In genomic region chr11:93541884-93542752, GRCh38 we compare ENCODE assay signal across 8 cellular contexts. TPM values are rescaled to one million over a fixed set of nuclear protein-coding genes. Genes with fewer than 3 reads are reported as not detected.
A peak's percentile ranks its signal among the peaks of the same experiment; 100 is the strongest.
DNase-seq lines count a peak whose midpoint lies in the region; ATAC-seq, FAIRE-seq and TF ChIP-seq lines count a peak whose summit lies in the region.

No MANE protein-coding gene starts in this region.

- peak overlapping the region; percentile 57 for H3K27ac Mint-ChIP-seq in MCF 10A (ENCODE audit: low read depth, unreplicated experiment)

- peaks cover 9% of the 10 kb centered on the region for H3K27me3 Mint-ChIP-seq in MCF 10A (ENCODE audit: insufficient read depth, unreplicated experiment)

- H3K4me1 ChIP-seq in HUES6 (ENCODE audit: control insufficient read depth, insufficient read depth, low read length) (peaks cover 25% of the 10 kb centered on the region), small intestine (ENCODE audit: control insufficient read depth in 2 of 2, insufficient read depth in 1 of 2, low read depth in 1 of 2, low read length in 1 of 2) (peaks cover 2% of the 10 kb centered on the region in 2 donors)

- ATAC-seq in GM21619 (IDR thresholded peaks at IDR 0.05; ENCODE audit: unreplicated experiment), result peak; percentile 59

- H3K27me3 ChIP-seq in HUES6 (ENCODE audit: control insufficient read depth, insufficient read depth, low read length) (no peaks in the 10 kb centered on the region), small intestine (ENCODE audit: control insufficient read depth in 2 of 2, insufficient read depth in 2 of 2, low read length in 2 of 2) (no peaks in the 10 kb centered on the region)

- peak; percentile 12 for DNase-seq in GM04504 (ENCODE audit: low read depth)
- peak in 4 of 5 donors; percentile 9 to 62 (median 29) for DNase-seq in T-helper 1 cell
- DNase-seq in MCF 10A (ENCODE audit: unreplicated experiment), result peak; percentile 66
- peak; percentile 52 for DNase-seq in inferior parietal cortex (ENCODE audit: extremely low spot score)
- DNase-seq in small intestine, result peak; percentile 81
- DNase-seq in NCI-H1694 treated with DMSO at 0.1 percent for 48 hours (lab: John Stamatoyannopoulos, UW), result no peak

- no peaks in the 10 kb centered on the region for H3K36me3 Mint-ChIP-seq in MCF 10A (ENCODE audit: insufficient read depth, unreplicated experiment)

- no peaks in the 10 kb centered on the region for H3K36me3 ChIP-seq in HUES6 (ENCODE audit: control insufficient read depth, insufficient read depth, low read length)
- H3K36me3 ChIP-seq in small intestine (ENCODE audit: control insufficient read depth in 2 of 2, insufficient read depth in 2 of 2, low read length in 2 of 2), result no peaks in the 10 kb centered on the region

- no TSS peak for BruUV-seq in MCF 10A (replicated peaks; lab: Mats Ljungman, UMichigan)

- TF ChIP-seq CTCF in MCF 10A (IDR thresholded peaks at IDR 0.05; ENCODE audit: unreplicated experiment), result no peak

- intact Hi-C loops in MCF 10A (cut with micrococcal nuclease), result loop anchor here (2.0 to 10.0 kb wide), 2 partner anchors 111 to 597 kb away; no protein-coding TSS in a partner anchor

- 5 to 10% (median 5%) methylated on average over 18 to 23 of the region's 23 CpGs for WGBS in small intestine, 3 donors

- H3K4me3 Mint-ChIP-seq in MCF 10A (ENCODE audit: unreplicated experiment), result peak overlapping the region; percentile 79

- peaks cover 18% of the 10 kb centered on the region for H3K4me1 Mint-ChIP-seq in MCF 10A (ENCODE audit: insufficient read depth, unreplicated experiment)

- no peak for FAIRE-seq in small intestine (lab: Jason Lieb, UNC)

- no peaks in the 10 kb centered on the region for H3K9me3 Mint-ChIP-seq in MCF 10A (ENCODE audit: unreplicated experiment)

- peak overlapping the region; percentile 75 for H3K9ac ChIP-seq in HUES6 (ENCODE audit: low read length)

- peak overlapping the region; percentile 76 for H3K4me3 ChIP-seq in HUES6 (ENCODE audit: low read depth, low read length)
- H3K4me3 ChIP-seq in small intestine (ENCODE audit: low read depth in 1 of 2, low read length in 2 of 2), result peak overlapping the region; percentile 84 to 94

- CTCF ChIA-PET in MCF 10A (lab: Yijun Ruan, JAX), result interaction anchor here (0.5 to 9.6 kb wide), 21 partner anchors 8 to 1722 kb away, joined by 3 to 94 read pairs (median 4); no protein-coding TSS in a partner anchor

- H3K27ac ChIP-seq in HUES6 (ENCODE audit: low read depth, low read length), result peak overlapping the region; percentile 67; the same call in 1 of the 2 replicates
- peak overlapping the region; percentile 82 to 95 for H3K27ac ChIP-seq in small intestine (ENCODE audit: low read depth in 1 of 2, low read length in 1 of 2)

- POLR2A ChIA-PET in MCF 10A (lab: Yijun Ruan, JAX), result interaction anchor here (0.8 kb wide), 1 partner anchor 119 kb away, joined by 3 read pairs; the partner anchor contains the start of gene CEP295

- H3K9me3 ChIP-seq in HUES6 (ENCODE audit: control insufficient read depth, insufficient read depth, low read depth, low read length) (no peaks in the 10 kb centered on the region), small intestine (ENCODE audit: control insufficient read depth, low read depth) (no peaks in the 10 kb centered on the region)

RNA-seq across cellular contexts. Expression of gene SMCO4, which starts 1.1 kb away (rescaled TPM):
- total RNA-seq in MCF 10A (2022), result 8.5 and 10.0 TPM in 2 replicates
- 100 to 1,000 TPM in 2 of 3 donors, 10 to 100 TPM in 1; 51.0 to 207 (median 139) TPM for polyA plus RNA-seq in small intestine
